8 cellular contexts compared by ENCODE assay signal in genomic region chr12:76084277-76085158, GRCh38. TPM values are rescaled to one million over a fixed set of nuclear protein-coding genes. Genes with fewer than 3 reads are reported as not detected.
DNase-seq lines count a peak whose midpoint lies in the region; TF ChIP-seq lines count a peak whose summit lies in the region.

Gene NAP1L1 (minus strand): TSS chr12:76084685. CDS start chr12:76074219, 10,466 bp downstream.

- TF ChIP-seq CTCF in H9 (conservative IDR thresholded peaks at IDR 0.05) (no peak), fibroblast of villous mesenchyme (IDR thresholded peaks at IDR 0.05; ENCODE audit: insufficient read depth, low read depth, low read length) (no peak), neural crest cell (conservative IDR thresholded peaks at IDR 0.05) (no peak)

- H2BK120ac ChIP-seq in H9 (ENCODE audit: low read depth, low read length, poor library complexity, severe bottlenecking): peak within 1 kb of the TSS; percentile 79

- H2BK5ac ChIP-seq in H9 (ENCODE audit: insufficient read length, low read length): no peak within 1 kb of the TSS

- H3K79me1 ChIP-seq in H9 (ENCODE audit: insufficient read depth, low read depth, low read length, poor library complexity, severe bottlenecking): no peaks in the 10 kb centered on the region

- H2BK12ac ChIP-seq in H9 (ENCODE audit: insufficient read length, low read depth, low read length): no peak within 1 kb of the TSS

- peaks cover 20 to 30% (median 28%) of the 10 kb centered on the region in 3 experiments for H3K36me3 Mint-ChIP-seq in H9 (ENCODE audit: insufficient read depth in 1 of 3, low read depth in 3 of 3)
- H3K36me3 Mint-ChIP-seq in neural crest cell (ENCODE audit: low read depth): peaks cover 21% of the 10 kb centered on the region

- peak within 1 kb of the TSS; percentile 97 for H3K4me3 Mint-ChIP-seq in H9
- peak within 1 kb of the TSS; percentile 100 for H3K4me3 Mint-ChIP-seq in neural crest cell

- peak within 1 kb of the TSS; percentile 22 for H3K27ac ChIP-seq in H9 (ENCODE audit: insufficient read length, low read depth, low read length)
- H3K27ac ChIP-seq in stomach smooth muscle (ENCODE audit: low read length): peak within 1 kb of the TSS; percentile 95

- H3K79me2 ChIP-seq in H9 (ENCODE audit: insufficient read depth, low read length): peaks cover 42% of the 10 kb centered on the region

- peaks cover 46% of the 10 kb centered on the region for H3K36me3 ChIP-seq in MG63
- no peaks in the 10 kb centered on the region for H3K36me3 ChIP-seq in stomach smooth muscle (ENCODE audit: control insufficient read depth in 2 of 2, insufficient read depth in 2 of 2, low read length in 2 of 2)

- H3K27me3 Mint-ChIP-seq in H9 (ENCODE audit: low read depth) (peaks cover 7% of the 10 kb centered on the region), neural crest cell (ENCODE audit: low read depth) (peaks cover 4% of the 10 kb centered on the region)

- peak within 1 kb of the TSS; percentile 91 for H3K4me3 ChIP-seq in MG63
- peak within 1 kb of the TSS; percentile 93 for H3K4me3 ChIP-seq in fibroblast of villous mesenchyme (ENCODE audit: low read depth, low read length)
- peak within 1 kb of the TSS; percentile 68 to 86 for H3K4me3 ChIP-seq in stomach smooth muscle (ENCODE audit: low read length in 2 of 2)

- H2AK5ac ChIP-seq in H9 (ENCODE audit: insufficient read length, low read length): no peak within 1 kb of the TSS

- peaks cover 15% of the 10 kb centered on the region for H3K23me2 ChIP-seq in H9 (ENCODE audit: insufficient read length, low read depth, low read length, poor library complexity, severe bottlenecking)

- H3K4ac ChIP-seq in H9 (ENCODE audit: low read depth, low read length): peak within 1 kb of the TSS; percentile 47; the same call in 1 of the 2 replicates

- no CpG with 5 or more reads among the region's 85 CpGs for WGBS in H9 (ENCODE audit: extremely low coverage, insufficient read length, low lambda C conversion rate)

- H3K4me2 ChIP-seq in H9 (ENCODE audit: insufficient read depth, insufficient read length, low read length): peak within 1 kb of the TSS; percentile 84

- no peak within 1 kb of the TSS for H3T11ph ChIP-seq in H9 (ENCODE audit: low read length)

- H3K4me1 ChIP-seq in H9 (ENCODE audit: insufficient read depth, low read length): 0 out of 2 replicates have a peak, but pooled peaks cover 3% of the 10 kb centered on the region
- H3K4me1 ChIP-seq in stomach smooth muscle (ENCODE audit: control insufficient read depth, insufficient read depth, low read length): peaks cover 7% of the 10 kb centered on the region

- H3K56ac ChIP-seq in H9 (ENCODE audit: insufficient read length, low read depth, low read length): no peak within 1 kb of the TSS

- H3K9ac ChIP-seq in H9 (ENCODE audit: extremely low read depth, insufficient read length, low read length) (peak within 1 kb of the TSS; percentile 92), stomach smooth muscle (ENCODE audit: low read length in 2 of 2) (peak within 1 kb of the TSS; percentile 92 to 93)

- no peaks in the 10 kb centered on the region for H3K27me3 ChIP-seq in H9 (ENCODE audit: insufficient read depth, low read length)
- H3K27me3 ChIP-seq in MG63: no peaks in the 10 kb centered on the region
- no peaks in the 10 kb centered on the region for H3K27me3 ChIP-seq in stomach smooth muscle (ENCODE audit: control insufficient read depth in 1 of 2, insufficient read depth in 2 of 2, low read length in 2 of 2)

- DNase-seq in ELR (ENCODE audit: low read depth): peak; percentile 99
- DNase-seq in H9: peak; percentile 99
- peak; percentile 99 for DNase-seq in MG63
- peak; percentile 84 for DNase-seq in SHP77 treated with DMSO at 0.1 percent for 48 hours (lab: John Stamatoyannopoulos, UW)
- DNase-seq in activated gamma-delta T cell (lab: John Stamatoyannopoulos, UW): peak; percentile 88
- DNase-seq in fibroblast of villous mesenchyme (ENCODE audit: low read depth): peak; percentile 99
- DNase-seq in neural crest cell (ENCODE audit: low read depth, low spot score): peak; percentile 95

- peak within 1 kb of the TSS; percentile 99 to 100 (median 99) for H3K27ac Mint-ChIP-seq in H9
- H3K27ac Mint-ChIP-seq in neural crest cell (ENCODE audit: unreplicated experiment): peak within 1 kb of the TSS; percentile 100

- no peak within 1 kb of the TSS for H2BK15ac ChIP-seq in H9 (ENCODE audit: low read depth, low read length)

- H4K5ac ChIP-seq in H9 (ENCODE audit: insufficient read length, low read depth, low read length): peak within 1 kb of the TSS; percentile 39

- peak within 1 kb of the TSS; percentile 94 for H3K14ac ChIP-seq in H9 (ENCODE audit: insufficient read depth, low read length)

- H3K9me3 Mint-ChIP-seq in H9 (no peaks in the 10 kb centered on the region), neural crest cell (peaks cover 3% of the 10 kb centered on the region)

- H2AFZ ChIP-seq in H9 (ENCODE audit: low read length): no peak within 1 kb of the TSS

- H4K8ac ChIP-seq in H9 (replicated peaks; ENCODE audit: insufficient read length, low read depth, low read length): no peak within 1 kb of the TSS

- no peak within 1 kb of the TSS for H2BK20ac ChIP-seq in H9 (ENCODE audit: low read depth, low read length, poor library complexity, severe bottlenecking)

- no peaks in the 10 kb centered on the region for H3K9me3 ChIP-seq in H9 (ENCODE audit: control insufficient read depth, low read depth, low read length)
- H3K9me3 ChIP-seq in MG63: peaks cover 8% of the 10 kb centered on the region
- no peaks in the 10 kb centered on the region for H3K9me3 ChIP-seq in stomach smooth muscle (ENCODE audit: control insufficient read depth in 2 of 2, low read length in 2 of 2)

- H3K4me1 Mint-ChIP-seq in H9 (peaks cover 36 to 38% of the 10 kb centered on the region in 2 experiments), neural crest cell (peaks cover 57% of the 10 kb centered on the region)

- H3K18ac ChIP-seq in H9 (ENCODE audit: insufficient read length, low read depth, low read length): peak within 1 kb of the TSS; percentile 97

- no peak within 1 kb of the TSS for H4K91ac ChIP-seq in H9 (ENCODE audit: insufficient read length, low read depth, low read length)

- no peaks in the 10 kb centered on the region for H4K20me1 ChIP-seq in H9 (ENCODE audit: control insufficient read depth, insufficient read depth, insufficient read length)

- no peak within 1 kb of the TSS for H3K23ac ChIP-seq in H9 (ENCODE audit: insufficient read length, low read depth, low read length)

RNA-seq across cellular contexts. Expression of gene NAP1L1, which starts in this region (rescaled TPM):
- 988 and 1,012 TPM in 2 replicates for total RNA-seq in H9 (2021)
- 645 and 1,086 TPM in 2 replicates for total RNA-seq in MG63 (2014; rRNA removed; shearing (Covaris generic); ENCODE audit: low replicate concordance)
- total RNA-seq in fibroblast of villous mesenchyme: 188 and 233 TPM in 2 replicates
- 1,116 and 1,117 TPM in 2 replicates for total RNA-seq in neural crest cell

Comparison
In these comparisons a context has a peak if more than half of its experiments do, and no peak if none do; other contexts are left out.
1. Peak in every context shown above with its lines: DNase-seq, H3K4me3 ChIP-seq and H3K27ac ChIP-seq.